Comparison of ENCODE assay signal across 8 cellular contexts in the genomic region with DNA sequence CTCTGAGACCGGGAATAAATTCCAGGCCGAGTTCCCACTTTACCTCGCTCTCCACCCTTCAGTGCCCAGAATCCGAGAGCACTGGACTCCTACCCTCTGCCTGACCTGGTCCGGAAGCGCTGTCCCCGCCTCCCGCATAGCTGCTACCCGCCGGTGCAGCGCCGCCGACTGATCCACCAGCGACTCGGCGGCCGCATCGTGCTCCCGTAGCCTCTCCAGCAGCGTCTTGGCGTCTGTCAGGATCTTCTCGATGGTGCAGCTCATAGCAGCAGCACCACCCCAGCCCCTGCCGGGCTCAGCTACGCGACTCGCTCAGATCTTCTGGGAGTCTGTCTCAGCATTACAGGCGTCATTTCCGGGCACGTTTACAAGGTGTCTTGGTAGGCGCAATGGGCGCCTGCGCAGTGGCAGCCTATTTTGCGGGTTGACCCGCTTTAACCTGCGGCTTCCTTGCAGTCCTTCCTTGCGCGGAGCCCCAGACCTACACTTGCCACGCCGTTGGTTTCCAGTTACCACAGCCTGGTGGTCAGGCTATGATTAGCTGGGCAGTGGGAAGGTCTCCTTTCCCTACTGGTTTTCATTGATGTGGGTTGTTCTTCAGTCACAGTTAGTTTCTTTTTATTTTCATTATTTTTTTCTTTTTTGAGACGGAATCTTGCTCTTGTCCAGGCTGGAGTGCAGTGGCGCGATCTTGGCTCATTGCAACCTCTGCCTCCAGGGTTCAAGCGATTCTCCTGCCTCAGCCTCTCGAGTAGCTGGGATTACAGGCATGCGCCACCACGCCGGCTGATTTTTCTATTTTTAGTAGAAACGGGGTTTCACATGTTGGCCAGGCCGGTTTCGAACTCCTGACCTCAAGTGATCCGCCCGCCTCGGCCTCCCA.
DNase-seq lines count a peak whose midpoint lies in the region; ATAC-seq and TF ChIP-seq lines count a peak whose summit lies in the region.

A gene (minus strand): TSS at position 342 of the 883 bp plus-strand sequence. CDS start 78 bp downstream, at position 264.

- ATAC-seq in GM19035 (IDR thresholded peaks at IDR 0.05; ENCODE audit: unreplicated experiment) = peak; percentile 99
- peak; percentile 99 for ATAC-seq in HG03354 (IDR thresholded peaks at IDR 0.05; ENCODE audit: poor library complexity, severe bottlenecking, unreplicated experiment)
- peak; percentile 99 for ATAC-seq in activated CD4-positive, CD25-positive, alpha-beta regulatory T cell treated with anti-CD3 and anti-CD28 coated beads, Interleukin-2, amount 50 U/mL, for 24 hours

- peak; percentile 14 for TF ChIP-seq CTCF in AG09319 (IDR thresholded peaks at IDR 0.05; ENCODE audit: low read depth, low read length)

- DNase-seq in AG09319 (ENCODE audit: extremely low read depth, low read depth) (peak; percentile 77), NCI-H446 (lab: John Stamatoyannopoulos, UW) (peak; percentile 92 to 95), cerebellar cortex (ENCODE audit: low spot score) (peak; percentile 98), islet precursor cell (peak; percentile 98)
- peak; percentile 87 to 90 (median 87) for DNase-seq in stimulated activated CD4-positive, alpha-beta T cell treated with anti-CD3 and anti-CD28 coated beads, Interleukin-12 subunit alpha, Interleukin-12 subunit beta, amount 100 ng/mL, for 48 hours (ENCODE audit: low read depth in 2 of 3, low spot score in 1 of 3)

Comparison
In these comparisons a context has a peak if more than half of its experiments do, and no peak if none do; other contexts are left out.
1. Peak in every context shown above with its lines: DNase-seq and ATAC-seq.